Comparison of ENCODE assay signal across 8 cellular contexts in the genomic region with DNA sequence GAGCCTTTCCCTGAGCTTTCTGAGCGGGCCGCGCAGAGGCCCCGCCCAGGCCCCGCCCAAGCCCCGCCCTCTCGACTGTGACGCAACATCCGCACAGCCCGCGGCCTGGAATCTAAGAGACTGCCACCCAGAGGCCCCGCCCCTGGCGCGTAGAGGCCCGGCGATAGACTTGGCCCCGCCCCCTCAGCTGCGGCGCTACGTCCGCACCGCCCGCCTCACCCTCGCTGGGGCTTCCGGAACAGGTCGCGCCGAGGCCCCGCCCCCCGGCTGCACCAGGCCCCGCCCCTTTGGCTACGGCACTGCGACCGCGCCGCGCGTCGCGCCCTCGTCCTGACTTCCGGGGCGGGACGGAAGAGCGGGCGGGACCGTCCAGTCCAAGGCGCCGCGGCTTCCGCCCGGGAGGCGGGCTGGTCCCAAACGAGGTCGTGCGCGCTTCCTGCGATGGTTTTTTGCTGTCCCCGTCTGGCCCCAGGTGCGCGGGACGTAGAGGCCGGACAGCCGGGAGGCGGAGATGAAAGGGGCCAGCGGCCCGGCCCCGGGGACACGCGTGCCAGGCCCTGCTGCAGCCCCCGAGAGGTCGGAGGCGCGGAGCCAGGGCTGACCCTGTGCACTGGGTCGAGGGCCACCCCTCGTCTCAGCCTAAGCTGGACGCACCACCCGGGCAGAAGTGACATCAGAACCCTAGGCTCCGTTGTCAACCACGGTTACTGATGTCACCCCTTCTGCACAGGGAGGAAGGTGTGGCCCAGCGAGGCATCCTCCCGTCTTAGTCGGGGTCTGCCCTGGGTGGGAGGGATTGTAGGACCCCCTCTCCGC. TPM values are rescaled to one million over a fixed set of nuclear protein-coding genes. Genes with fewer than 3 reads are reported as not detected.
A peak's percentile ranks its signal among the peaks of the same experiment; 100 is the strongest.
DNase-seq lines count a peak whose midpoint lies in the region; ATAC-seq, FAIRE-seq and TF ChIP-seq lines count a peak whose summit lies in the region.

No MANE protein-coding gene starts in this region.

- peak overlapping the region; percentile 94 to 98 for H3K27ac ChIP-seq in right atrium auricular region

- peak; percentile 85 for DNase-seq in NCI-H146 treated with DMSO at 0.1 percent for 48 hours (lab: John Stamatoyannopoulos, UW; ENCODE audit: unreplicated experiment)
- DNase-seq in T-helper 2 cell: peak; percentile 98 to 100 (median 100)
- DNase-seq in anterior cingulate cortex (lab: John Stamatoyannopoulos, UW): peak; percentile 74 to 100 (median 99)
- DNase-seq in right atrium auricular region (ENCODE audit: low spot score): peak; percentile 100
- DNase-seq in pulmonary artery endothelial cell (ENCODE audit: low read depth, low spot score): peak; percentile 94
- DNase-seq in urothelium cell line (ENCODE audit: low spot score): peak; percentile 100

- peaks cover 0 to 20% of the 10 kb centered on the region in 2 donors for H3K4me1 ChIP-seq in right atrium auricular region

- peak overlapping the region; percentile 68 to 81 for H3K4me3 ChIP-seq in right atrium auricular region

- H3K27me3 ChIP-seq in right atrium auricular region: no peaks in the 10 kb centered on the region

- H3K36me3 ChIP-seq in right atrium auricular region: no peaks in the 10 kb centered on the region

- ATAC-seq in GM18499 (IDR thresholded peaks at IDR 0.05; ENCODE audit: insufficient read depth, unreplicated experiment) (peak; percentile 79), HG02852 (IDR thresholded peaks at IDR 0.05; ENCODE audit: unreplicated experiment) (peak; percentile 91)

- no peak for TF ChIP-seq CTCF in right atrium auricular region (IDR thresholded peaks at IDR 0.05)

- FAIRE-seq in urothelium cell line (lab: Jason Lieb, UNC): peak; percentile 99

- no peaks in the 10 kb centered on the region for H3K9me3 ChIP-seq in right atrium auricular region

RNA-seq across cellular contexts. Expression of a gene that starts 59.0 kb away (rescaled TPM):
- total RNA-seq in right atrium auricular region: under 1 TPM in 1 of 2 donors, not detected in 1; 0.19 TPM
- total RNA-seq in pulmonary artery endothelial cell: not detected in 2 replicates

Comparison
In these comparisons a context has a peak if more than half of its experiments do, and no peak if none do; other contexts are left out.
1. Peak in every context shown above with its lines: DNase-seq, ATAC-seq, H3K4me3 ChIP-seq and H3K27ac ChIP-seq.